Comparison of ENCODE assay signal across 6 cellular contexts in the genomic region with DNA sequence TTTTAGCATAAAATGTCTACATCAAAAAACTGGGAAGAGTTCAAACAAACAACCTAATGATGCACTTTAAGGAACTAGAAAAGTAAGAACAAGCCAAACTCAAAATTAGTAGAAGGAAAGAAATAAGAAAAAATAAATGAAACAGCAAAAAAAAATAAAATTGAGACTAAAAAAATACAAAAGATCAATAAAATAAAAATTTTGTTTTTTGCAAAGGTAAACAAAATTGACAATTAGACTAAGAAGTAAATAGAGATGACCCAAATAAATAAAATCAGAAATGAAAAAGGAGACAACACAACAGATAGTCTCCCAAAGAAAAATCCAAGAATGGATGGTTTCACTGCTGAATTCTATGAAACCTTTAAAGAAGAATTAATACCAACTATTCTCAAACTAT.
"Had no signal": no experiment of that assay in that cellular context is flagged by ENCODE, and none has a peak within 500 bp of the region (broad histone marks: within the 10 kb centered on the region; RNA-seq: fewer than 3 reads in every experiment).

No MANE protein-coding gene starts in this region.

- DNase-seq: GM23248, GOT3, H7, IMR-90, KBM-7 had no signal

- FAIRE-seq: HTR-8/SVneo had no signal
